2 cellular contexts compared by ENCODE assay signal in the genomic region with DNA sequence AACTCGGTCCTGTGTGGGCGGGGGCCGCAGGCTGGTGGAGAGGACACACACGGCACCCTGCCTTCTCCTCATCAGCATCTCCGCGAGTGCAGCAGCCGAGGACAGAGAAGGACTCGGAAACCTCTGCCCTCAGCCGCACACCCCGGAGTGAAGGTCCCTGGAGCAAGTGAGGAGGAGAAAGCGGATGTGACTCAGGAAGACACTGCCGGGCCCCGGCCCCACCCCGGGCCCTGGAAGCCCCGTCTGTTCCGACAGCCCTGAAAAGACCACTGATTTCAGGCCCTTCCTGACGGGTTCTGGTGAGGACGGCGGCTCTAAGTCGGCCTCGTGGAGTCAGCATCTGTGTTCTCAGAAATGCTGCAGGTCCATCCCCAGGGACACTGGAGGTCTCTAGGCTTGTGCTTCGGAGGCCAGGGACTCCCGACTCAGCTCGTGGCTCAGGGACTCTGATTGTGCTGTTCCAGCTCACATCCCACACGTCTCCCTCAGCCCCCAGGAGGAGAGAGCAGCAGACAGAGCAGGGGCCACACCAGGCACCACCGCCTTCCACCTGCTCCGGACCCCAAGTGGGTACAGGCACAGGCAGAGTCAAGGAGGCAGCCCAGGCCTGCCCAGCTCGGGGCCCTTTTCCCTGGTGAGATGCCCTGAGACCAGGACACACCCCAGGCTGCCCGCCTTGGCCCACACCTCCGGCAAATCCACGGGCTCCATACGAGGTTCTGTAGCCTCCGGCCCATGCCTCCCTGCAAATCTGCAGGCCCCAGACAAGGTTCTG.
TF ChIP-seq lines count a peak whose summit lies in the region.

No MANE protein-coding gene starts in this region.

TF ChIP-seq in IMR-90, 13 proteins besides CTCF, POLR2A, EP300 and RAD21:
- TF ChIP-seq FOS (IDR thresholded peaks at IDR 0.05; ENCODE audit: low read depth, low read length) (no peak), RFX5 (IDR thresholded peaks at IDR 0.05; ENCODE audit: low read depth, low read length) (no peak), BHLHE40 (IDR thresholded peaks at IDR 0.05; ENCODE audit: low read depth, low read length) (no peak), CHD1 (IDR thresholded peaks at IDR 0.05; ENCODE audit: low read depth, low read length) (no peak), MAZ (IDR thresholded peaks at IDR 0.05; ENCODE audit: borderline replicate concordance, low read depth, low read length) (no peak), RCOR1 (IDR thresholded peaks at IDR 0.05; ENCODE audit: insufficient replicate concordance, low read length) (no peak), SMC3 (IDR thresholded peaks at IDR 0.05; ENCODE audit: low read depth, low read length) (no peak), NFE2L2 (IDR thresholded peaks at IDR 0.05; ENCODE audit: low read depth, low read length) (no peak), MXI1 (IDR thresholded peaks at IDR 0.05; ENCODE audit: borderline replicate concordance, low read depth, low read length) (no peak), MAFK (IDR thresholded peaks at IDR 0.05; ENCODE audit: low read depth, low read length) (no peak), CEBPB (IDR thresholded peaks at IDR 0.05; ENCODE audit: low read depth, low read length) (no peak)
- TF ChIP-seq, protein P1, sequence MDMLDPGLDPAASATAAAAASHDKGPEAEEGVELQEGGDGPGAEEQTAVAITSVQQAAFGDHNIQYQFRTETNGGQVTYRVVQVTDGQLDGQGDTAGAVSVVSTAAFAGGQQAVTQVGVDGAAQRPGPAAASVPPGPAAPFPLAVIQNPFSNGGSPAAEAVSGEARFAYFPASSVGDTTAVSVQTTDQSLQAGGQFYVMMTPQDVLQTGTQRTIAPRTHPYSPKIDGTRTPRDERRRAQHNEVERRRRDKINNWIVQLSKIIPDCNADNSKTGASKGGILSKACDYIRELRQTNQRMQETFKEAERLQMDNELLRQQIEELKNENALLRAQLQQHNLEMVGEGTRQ (IDR thresholded peaks at IDR 0.05; ENCODE audit: low read depth, low read length) = no peak
- TF ChIP-seq, protein P2, sequence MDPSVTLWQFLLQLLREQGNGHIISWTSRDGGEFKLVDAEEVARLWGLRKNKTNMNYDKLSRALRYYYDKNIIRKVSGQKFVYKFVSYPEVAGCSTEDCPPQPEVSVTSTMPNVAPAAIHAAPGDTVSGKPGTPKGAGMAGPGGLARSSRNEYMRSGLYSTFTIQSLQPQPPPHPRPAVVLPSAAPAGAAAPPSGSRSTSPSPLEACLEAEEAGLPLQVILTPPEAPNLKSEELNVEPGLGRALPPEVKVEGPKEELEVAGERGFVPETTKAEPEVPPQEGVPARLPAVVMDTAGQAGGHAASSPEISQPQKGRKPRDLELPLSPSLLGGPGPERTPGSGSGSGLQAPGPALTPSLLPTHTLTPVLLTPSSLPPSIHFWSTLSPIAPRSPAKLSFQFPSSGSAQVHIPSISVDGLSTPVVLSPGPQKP (IDR thresholded peaks at IDR 0.05; ENCODE audit: borderline replicate concordance, low read depth, low read length) = no peak
TF ChIP-seq in IMR-90: peak in this region for 0.

TF ChIP-seq in K562, 482 proteins besides CTCF, POLR2A, EP300 and RAD21:
- TF ChIP-seq POLR2AphosphoS5 (IDR thresholded peaks at IDR 0.05; ENCODE audit: control insufficient read depth, insufficient read depth, low read depth, low read length) (no peak), ZNF830 (CRISPR knock-in tag; IDR thresholded peaks at IDR 0.05) (no peak), GABPA (tag; conservative IDR thresholded peaks at IDR 0.05; ENCODE audit: low read depth) (0 out of 2 replicates have a peak, but pooled peaks have one; percentile 22), ZFX (CRISPR knock-in tag; IDR thresholded peaks at IDR 0.05) (0 out of 2 replicates have a peak, but pooled peaks have one; percentile 23)
- TF ChIP-seq, protein P3, sequence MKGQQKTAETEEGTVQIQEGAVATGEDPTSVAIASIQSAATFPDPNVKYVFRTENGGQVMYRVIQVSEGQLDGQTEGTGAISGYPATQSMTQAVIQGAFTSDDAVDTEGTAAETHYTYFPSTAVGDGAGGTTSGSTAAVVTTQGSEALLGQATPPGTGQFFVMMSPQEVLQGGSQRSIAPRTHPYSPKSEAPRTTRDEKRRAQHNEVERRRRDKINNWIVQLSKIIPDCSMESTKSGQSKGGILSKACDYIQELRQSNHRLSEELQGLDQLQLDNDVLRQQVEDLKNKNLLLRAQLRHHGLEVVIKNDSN (CRISPR knock-in tag; IDR thresholded peaks at IDR 0.05) = 0 out of 2 replicates have a peak, but pooled peaks have one; percentile 8
TF ChIP-seq in K562: peak in this region for 3.
